ENCODE assay signal across 8 cellular contexts in the genomic region with DNA sequence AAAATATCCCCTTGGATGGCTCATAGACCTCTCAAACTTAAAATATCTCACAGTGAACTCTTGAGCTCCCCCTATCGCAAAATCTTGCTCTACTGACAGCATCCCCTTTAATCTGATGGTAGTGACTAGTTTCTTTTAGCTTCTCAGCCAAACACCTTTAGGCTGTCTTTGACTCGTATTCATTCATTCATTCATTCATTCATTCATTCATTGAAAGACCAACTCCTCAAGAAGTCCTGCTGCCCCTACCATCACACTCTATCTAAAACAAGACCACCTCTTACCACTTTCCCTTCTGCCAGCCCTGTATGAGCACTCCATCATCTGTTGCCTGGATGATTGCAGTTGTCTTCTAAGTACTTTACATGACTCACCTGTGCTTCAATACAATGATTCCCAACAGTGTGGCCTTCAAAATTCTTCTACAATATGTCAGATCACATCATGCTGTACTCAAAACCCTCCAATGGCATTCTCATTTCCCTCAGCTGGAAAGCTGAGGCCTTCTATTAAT. TPM values are rescaled to one million over a fixed set of nuclear protein-coding genes. Genes with fewer than 3 reads are reported as not detected.
DNase-seq lines count a peak whose midpoint lies in the region; TF ChIP-seq lines count a peak whose summit lies in the region.

No MANE protein-coding gene starts in this region.

- H3K79me2 ChIP-seq in Karpas-422 (ENCODE audit: low read length), result no peaks in the 10 kb centered on the region
- no peaks in the 10 kb centered on the region for H3K79me2 ChIP-seq in osteoblast (ENCODE audit: insufficient read depth, low read length)

- H3K9me3 ChIP-seq in Karpas-422 (ENCODE audit: low read length) (no peaks in the 10 kb centered on the region), osteoblast (ENCODE audit: low read depth, low read length) (no peaks in the 10 kb centered on the region)

- H3K36me3 ChIP-seq in Karpas-422 (ENCODE audit: insufficient read depth, low read length) (no peaks in the 10 kb centered on the region), osteoblast (ENCODE audit: insufficient read depth, low read length) (no peaks in the 10 kb centered on the region)

- H3K9ac ChIP-seq in Karpas-422 (ENCODE audit: low read length), result no peak overlapping the region

- H3K4me3 ChIP-seq in Karpas-422 (ENCODE audit: low read length), result no peak overlapping the region
- H3K4me3 ChIP-seq in cardiac fibroblast (replicated peaks in 1 of 2; ENCODE audit: low read depth in 2 of 2, low read length in 2 of 2), result no peak overlapping the region
- H3K4me3 ChIP-seq in osteoblast (ENCODE audit: insufficient read depth, low read length), result no peak overlapping the region

- TF ChIP-seq CTCF in cardiac fibroblast (IDR thresholded peaks at IDR 0.05; ENCODE audit: low read depth, low read length), result peak; percentile 42
- TF ChIP-seq CTCF in osteoblast (IDR thresholded peaks at IDR 0.05; ENCODE audit: extremely low read depth, low read depth, low read length), result peak; percentile 45

- H3K4me2 ChIP-seq in Karpas-422 (ENCODE audit: low read depth, low read length, poor library complexity, severe bottlenecking) (no peak overlapping the region), osteoblast (ENCODE audit: insufficient read depth, low read length) (no peak overlapping the region)

- H2AFZ ChIP-seq in Karpas-422 (ENCODE audit: low read length) (no peak overlapping the region), osteoblast (ENCODE audit: low read length) (no peak overlapping the region)

- H4K20me1 ChIP-seq in Karpas-422 (ENCODE audit: insufficient read depth, low read depth, low read length) (no peaks in the 10 kb centered on the region), osteoblast (ENCODE audit: insufficient read depth, low read length) (no peaks in the 10 kb centered on the region)

- H3K9me2 ChIP-seq in Karpas-422 (replicated peaks; ENCODE audit: insufficient read depth, low read length), result no peaks in the 10 kb centered on the region

- peak; percentile 21 for DNase-seq in NCI-H1694 (lab: John Stamatoyannopoulos, UW)
- no peak for DNase-seq in NCI-H1694 treated with DMSO at 0.1 percent for 48 hours (lab: John Stamatoyannopoulos, UW)
- peak; percentile 64 for DNase-seq in Karpas-422
- peak in 1 of 2 donors; percentile 73 for DNase-seq in cardiac fibroblast (ENCODE audit: low read depth in 2 of 2)
- DNase-seq in osteoblast (ENCODE audit: insufficient read length, low spot score, missing footprints), result no peak
- DNase-seq in hypothalamus (lab: John Stamatoyannopoulos, UW), result no peak
- DNase-seq in hepatic stellate cell (ENCODE audit: low spot score), result no peak
- no peak for DNase-seq in NCI-H2029 treated with DMSO at 0.1 percent for 48 hours (lab: John Stamatoyannopoulos, UW)

- H3K27me3 ChIP-seq in Karpas-422 (ENCODE audit: low read length), result no peaks in the 10 kb centered on the region
- H3K27me3 ChIP-seq in osteoblast (ENCODE audit: insufficient read depth, low read length), result no peaks in the 10 kb centered on the region

- H3K27ac ChIP-seq in Karpas-422 (ENCODE audit: low read length) (no peak overlapping the region), osteoblast (ENCODE audit: low read depth, low read length) (peak overlapping the region; percentile 62)

- H3K4me1 ChIP-seq in Karpas-422 (ENCODE audit: low read length), result no peaks in the 10 kb centered on the region
- peaks cover 41% of the 10 kb centered on the region for H3K4me1 ChIP-seq in osteoblast (ENCODE audit: insufficient read depth, low read length)

RNA-seq across cellular contexts. Expression of a gene that starts 46.8 kb away (rescaled TPM):
- not detected in 2 replicates for total RNA-seq in Karpas-422 (2014; rRNA removed; shearing (Covaris generic); ENCODE audit: low replicate concordance)
- total RNA-seq in osteoblast, result 2.7 and 2.9 TPM in 2 replicates

Comparison
In these comparisons a context has a peak if more than half of its experiments do, and no peak if none do; other contexts are left out.
1. DNase-seq: peak in NCI-H1694 (single experiment) and Karpas-422 (single experiment); none in NCI-H1694 treated with DMSO at 0.1 percent for 48 hours (single experiment), osteoblast (single experiment), hypothalamus (0 of 51), hepatic stellate cell (single experiment) and NCI-H2029 treated with DMSO at 0.1 percent for 48 hours (single experiment).